ENCODE assay signal across 11 cellular contexts in genomic region chr6:36886948-36887347, GRCh38. TPM values are rescaled to one million over a fixed set of nuclear protein-coding genes. Genes with fewer than 3 reads are reported as not detected.
A peak's percentile ranks its signal among the peaks of the same experiment; 100 is the strongest.
DNase-seq lines count a peak whose midpoint lies in the region; ATAC-seq and TF ChIP-seq lines count a peak whose summit lies in the region.
"Had no signal": no experiment of that assay in that cellular context is flagged by ENCODE, and none has a peak within 500 bp of the region (broad histone marks: within the 10 kb centered on the region; RNA-seq: fewer than 3 reads in every experiment).

No MANE protein-coding gene starts in this region.

- H3K4me3 ChIP-seq in heart right ventricle = peak overlapping the region in 7 of 10 donors; percentile 64 to 89 (median 73)
- H3K4me3 ChIP-seq in upper lobe of right lung = peak overlapping the region; percentile 93

- no peaks in the 10 kb centered on the region for H3K27me3 Mint-ChIP-seq in activated naive CD8-positive, alpha-beta T cell treated with anti-CD3 and anti-CD28 coated beads for 36 hours
- no peaks in the 10 kb centered on the region for H3K27me3 Mint-ChIP-seq in memory B cell

- H3K36me3 Mint-ChIP-seq in activated naive CD8-positive, alpha-beta T cell treated with anti-CD3 and anti-CD28 coated beads for 36 hours = peaks cover 14% of the 10 kb centered on the region
- peaks cover 2% of the 10 kb centered on the region for H3K36me3 Mint-ChIP-seq in memory B cell

- in situ Hi-C loops in G401 (cut with HindIII; ENCODE audit: low sequenced_read_pairs) = no loop called here

- TF ChIP-seq CTCF in heart right ventricle (IDR thresholded peaks at IDR 0.05) (no peak), upper lobe of right lung (IDR thresholded peaks at IDR 0.05) (no peak), GM10248 (IDR thresholded peaks at IDR 0.05; ENCODE audit: control extremely low read depth, extremely low read depth, low read depth, missing control alignments) (no peak)

- H3K4me1 ChIP-seq in heart right ventricle (peaks cover 8 to 46% (median 30%) of the 10 kb centered on the region in 9 donors), upper lobe of right lung (peaks cover 5% of the 10 kb centered on the region)

- peaks cover 33% of the 10 kb centered on the region for H3K4me1 Mint-ChIP-seq in activated naive CD8-positive, alpha-beta T cell treated with anti-CD3 and anti-CD28 coated beads for 36 hours
- peaks cover 20% of the 10 kb centered on the region for H3K4me1 Mint-ChIP-seq in memory B cell

- DNase-seq in heart right ventricle = no peak
- DNase-seq in left cardiac atrium = no peak
- no peak for DNase-seq in activated naive CD8-positive, alpha-beta T cell treated with anti-CD3 and anti-CD28 coated beads for 36 hours
- no peak for DNase-seq in memory B cell (ENCODE audit: low spot score in 2 of 2)
- DNase-seq in upper lobe of right lung = no peak
- DNase-seq in GM10248 (ENCODE audit: extremely low spot score) = no peak
- DNase-seq in G401 (ENCODE audit: low spot score) = no peak
- DNase-seq: DMS153, hypothalamus, NCI-H187 had no signal

- WGBS in heart right ventricle, 2 donors = 71 to 72% methylated on average over 9 of the region's 9 CpGs

- H3K9me3 ChIP-seq in heart right ventricle (no peaks in the 10 kb centered on the region), upper lobe of right lung (no peaks in the 10 kb centered on the region)

- H3K27me3 ChIP-seq in heart right ventricle = no peaks in the 10 kb centered on the region
- H3K27me3 ChIP-seq in upper lobe of right lung = no peaks in the 10 kb centered on the region

- POLR2A ChIA-PET in GM10248 (lab: Yijun Ruan, JAX) = no interaction called here

- H3K9me3 Mint-ChIP-seq in activated naive CD8-positive, alpha-beta T cell treated with anti-CD3 and anti-CD28 coated beads for 36 hours = no peaks in the 10 kb centered on the region
- H3K9me3 Mint-ChIP-seq in memory B cell = no peaks in the 10 kb centered on the region

- H3K27ac ChIP-seq in heart right ventricle = peak overlapping the region in 5 of 10 donors; percentile 26 to 95 (median 94)
- no peak overlapping the region for H3K27ac ChIP-seq in upper lobe of right lung

- H3K4me3 Mint-ChIP-seq in activated naive CD8-positive, alpha-beta T cell treated with anti-CD3 and anti-CD28 coated beads for 36 hours = peak overlapping the region; percentile 92
- H3K4me3 Mint-ChIP-seq in memory B cell = peak overlapping the region; percentile 88

- intact Hi-C loops in heart right ventricle (cut with DNase I) = loop anchor here in 8 of 10 donors (5.0 to 10.0 kb wide), 8 partner anchors 90 to 328 kb away; partner anchors contain the start of genes PIM1 (in 2 of the 8) and MTCH1 (in 1 of the 8)
- intact Hi-C loops in left cardiac atrium (cut with DNase I) = loop anchor here (5.0 to 10.0 kb wide), 3 partner anchors 95 to 318 kb away; no protein-coding TSS in a partner anchor
- intact Hi-C loops in upper lobe of right lung (cut with DNase I) = loop anchor here (10.0 kb wide), 1 partner anchor 128 kb away; no protein-coding TSS in a partner anchor

- CTCF ChIA-PET in GM10248 (lab: Yijun Ruan, JAX) = interaction anchor here (1.4 kb wide), 1 partner anchor 36 kb away, joined by 3 read pairs; no protein-coding TSS in a partner anchor

- peaks cover 0 to 2% (median 0%) of the 10 kb centered on the region in 9 donors for H3K36me3 ChIP-seq in heart right ventricle
- H3K36me3 ChIP-seq in upper lobe of right lung = no peaks in the 10 kb centered on the region

- peak overlapping the region; percentile 89 for H3K27ac Mint-ChIP-seq in activated naive CD8-positive, alpha-beta T cell treated with anti-CD3 and anti-CD28 coated beads for 36 hours
- H3K27ac Mint-ChIP-seq in memory B cell = peak overlapping the region; percentile 36

- ATAC-seq in heart right ventricle (no peak), left cardiac atrium (no peak), memory B cell (ENCODE audit: low read depth) (no peak), upper lobe of right lung (no peak), HG03442 (IDR thresholded peaks at IDR 0.05; ENCODE audit: unreplicated experiment) (no peak)

RNA-seq across cellular contexts. Expression of gene C6orf89, which starts 1.2 kb away (rescaled TPM):
- 100 to 1,000 TPM in 1 of 10 donors, 10 to 100 TPM in 9; 64.6 to 104 (median 74.7) TPM for total RNA-seq in heart right ventricle
- polyA plus RNA-seq in heart right ventricle = 10 to 100 TPM; 22.5 to 23.1 TPM
- total RNA-seq in left cardiac atrium = 10 to 100 TPM; 62.9 to 74.1 TPM
- 10 to 100 TPM; 32.1 to 32.7 TPM for total RNA-seq in activated naive CD8-positive, alpha-beta T cell treated with anti-CD3 and anti-CD28 coated beads for 36 hours
- total RNA-seq in upper lobe of right lung = 57.9 TPM
- 22.5 and 30.1 TPM in 2 replicates for total RNA-seq in G401 (2014; rRNA removed; shearing (Covaris generic))

RNA-seq across cellular contexts. Expression of gene PPIL1, which starts 12.3 kb away (rescaled TPM):
- total RNA-seq in heart right ventricle (100 to 1,000 TPM in 2 of 10 donors, 10 to 100 TPM in 8; 34.5 to 106 (median 49.2) TPM), left cardiac atrium (10 to 100 TPM; 52.4 to 56.3 TPM), upper lobe of right lung (15.7 TPM)
- polyA plus RNA-seq in heart right ventricle = 10 to 100 TPM; 21.1 to 50.3 TPM
- total RNA-seq in activated naive CD8-positive, alpha-beta T cell treated with anti-CD3 and anti-CD28 coated beads for 36 hours = 10 to 100 TPM; 55.1 to 58.4 TPM
- 62.5 and 124 TPM in 2 replicates for total RNA-seq in G401 (2014; rRNA removed; shearing (Covaris generic))

RNA-seq across cellular contexts. Expression of gene CPNE5, which starts 47.7 kb away (rescaled TPM):
- total RNA-seq in heart right ventricle (10 to 100 TPM in 9 of 10 donors, 1 to 10 TPM in 1; 2.8 to 98.2 (median 29.0) TPM), left cardiac atrium (10 to 100 TPM; 14.7 to 63.5 TPM), upper lobe of right lung (2.3 TPM)
- 10 to 100 TPM in 1 of 2 donors, 1 to 10 TPM in 1; 4.4 to 18.4 TPM for polyA plus RNA-seq in heart right ventricle
- 1 to 10 TPM in 1 of 2 experiments, under 1 TPM in 1; 0.72 to 1.2 TPM for total RNA-seq in activated naive CD8-positive, alpha-beta T cell treated with anti-CD3 and anti-CD28 coated beads for 36 hours
- 28.1 and 37.6 TPM in 2 replicates for total RNA-seq in G401 (2014; rRNA removed; shearing (Covaris generic))
